12 cellular contexts compared by ENCODE assay signal in genomic region chr13:57946361-57946760, GRCh38.
DNase-seq lines count a peak whose midpoint lies in the region; ATAC-seq, FAIRE-seq and TF ChIP-seq lines count a peak whose summit lies in the region.
"Had no signal": no experiment of that assay in that cellular context is flagged by ENCODE, and none has a peak within 500 bp of the region (broad histone marks: within the 10 kb centered on the region; RNA-seq: fewer than 3 reads in every experiment).

No MANE protein-coding gene starts in this region.

- no peaks in the 10 kb centered on the region for H3K36me3 ChIP-seq in A673 (ENCODE audit: insufficient read depth, low read length, poor library complexity, severe bottlenecking)
- H3K36me3 ChIP-seq: esophagus muscularis mucosa, SJSA1 had no signal

- BruUV-seq in A673 (replicated peaks; lab: Mats Ljungman, UMichigan), result no TSS peak

- no peak overlapping the region for H3K27ac ChIP-seq in A673 (ENCODE audit: low read depth, low read length, poor library complexity, severe bottlenecking)
- H3K27ac ChIP-seq: esophagus muscularis mucosa, SJSA1 had no signal

- H3K9me3 ChIP-seq in A673 (ENCODE audit: low read depth, low read length, poor library complexity, severe bottlenecking), result no peaks in the 10 kb centered on the region
- H3K9me3 ChIP-seq: esophagus muscularis mucosa, SJSA1 had no signal

- no peak for FAIRE-seq in urothelium cell line (lab: Jason Lieb, UNC)

- POLR2A ChIA-PET in A673 (lab: Charles Lee; ENCODE audit: low non-redundant PET), result no interaction called here

- no peak overlapping the region for H3K27ac Mint-ChIP-seq in activated naive CD4-positive, alpha-beta T cell treated with anti-CD3 and anti-CD28 coated beads, Interleukin-2, amount 50 U/mL, for 72 hours
- H3K27ac Mint-ChIP-seq: activated CD8-positive, alpha-beta memory T cell treated with anti-CD3 and anti-CD28 coated beads, Interleukin-2, amount 10 ng/mL, durations not matched to agents 7 days and 5 days had no signal

- peaks cover 0 to 7% of the 10 kb centered on the region in 2 donors for H3K36me3 Mint-ChIP-seq in activated naive CD4-positive, alpha-beta T cell treated with anti-CD3 and anti-CD28 coated beads, Interleukin-2, amount 50 U/mL, for 72 hours
- H3K36me3 Mint-ChIP-seq: activated CD8-positive, alpha-beta memory T cell treated with anti-CD3 and anti-CD28 coated beads, Interleukin-2, amount 10 ng/mL, durations not matched to agents 7 days and 5 days had no signal

- ATAC-seq in GM19372 (IDR thresholded peaks at IDR 0.05; ENCODE audit: low read depth, unreplicated experiment), result peak; percentile 94
- ATAC-seq in HG02852 (IDR thresholded peaks at IDR 0.05; ENCODE audit: unreplicated experiment), result peak; percentile 100
- ATAC-seq in HG03575 (IDR thresholded peaks at IDR 0.05; ENCODE audit: extremely low read depth, insufficient number of reproducible peaks, low FRiP score, unreplicated experiment), result peak; percentile 84
- no peak for ATAC-seq in sciatic nerve
- no peak for ATAC-seq in activated naive CD4-positive, alpha-beta T cell treated with anti-CD3 and anti-CD28 coated beads, Interleukin-2, amount 50 U/mL, for 72 hours
- ATAC-seq: activated CD8-positive, alpha-beta memory T cell treated with anti-CD3 and anti-CD28 coated beads, Interleukin-2, amount 10 ng/mL, durations not matched to agents 7 days and 5 days had no signal

- intact Hi-C loops in A673 (cut with micrococcal nuclease; ENCODE audit: unreplicated experiment), result no loop called here
- intact Hi-C loops in sciatic nerve (cut with DNase I), result no loop called here

- H3K4me1 ChIP-seq in A673 (ENCODE audit: insufficient read depth, low read length, poor library complexity, severe bottlenecking), result no peaks in the 10 kb centered on the region
- H3K4me1 ChIP-seq: esophagus muscularis mucosa, SJSA1 had no signal

- no peaks in the 10 kb centered on the region for H3K27me3 ChIP-seq in A673 (replicated peaks; ENCODE audit: insufficient read depth, low read depth, low read length, poor library complexity)
- H3K27me3 ChIP-seq: esophagus muscularis mucosa, SJSA1 had no signal

- no peak overlapping the region for H3K4me3 ChIP-seq in A673 (ENCODE audit: low read depth, low read length, poor library complexity, severe bottlenecking)
- H3K4me3 ChIP-seq: esophagus muscularis mucosa, SJSA1 had no signal

- H3K9me3 Mint-ChIP-seq in activated naive CD4-positive, alpha-beta T cell treated with anti-CD3 and anti-CD28 coated beads, Interleukin-2, amount 50 U/mL, for 72 hours, result peaks cover 22 to 30% of the 10 kb centered on the region in 2 donors

- DNase-seq in A673 (ENCODE audit: low spot score) (peak; percentile 1), sciatic nerve (ENCODE audit: low spot score) (no peak), NCI-H524 treated with DMSO at 0.1 percent for 48 hours (lab: John Stamatoyannopoulos, UW) (no peak), urothelium cell line (ENCODE audit: low spot score) (no peak)
- DNase-seq in activated naive CD4-positive, alpha-beta T cell treated with anti-CD3 and anti-CD28 coated beads, Interleukin-2, amount 50 U/mL, for 72 hours (ENCODE audit: low spot score in 2 of 2), result no peak
- DNase-seq: activated CD8-positive, alpha-beta memory T cell treated with anti-CD3 and anti-CD28 coated beads, Interleukin-2, amount 10 ng/mL, durations not matched to agents 7 days and 5 days; NCI-H2081 had no signal

- CTCF ChIA-PET in A673 (lab: Charles Lee), result no interaction called here

- no peak for TF ChIP-seq CTCF in A673 (conservative IDR thresholded peaks at IDR 0.05; ENCODE audit: low read depth, low read length)

Comparison
In these comparisons a context has a peak if more than half of its experiments do, and no peak if none do; other contexts are left out.
1. ATAC-seq: peak in GM19372 (single experiment), HG02852 (single experiment) and HG03575 (single experiment); none in sciatic nerve (single experiment) and activated naive CD4-positive, alpha-beta T cell treated with anti-CD3 and anti-CD28 coated beads, Interleukin-2, amount 50 U/mL, for 72 hours (0 of 2).